34 cellular contexts compared by ENCODE assay signal in genomic region chr20:14957416-14957815, GRCh38.
"Had no signal": no experiment of that assay in that cellular context is flagged by ENCODE, and none has a peak within 500 bp of the region (broad histone marks: within the 10 kb centered on the region; RNA-seq: fewer than 3 reads in every experiment).

No MANE protein-coding gene starts in this region.

- H3K79me2 ChIP-seq: parathyroid adenoma had no signal

- H3K36me3 Mint-ChIP-seq: activated naive CD8-positive, alpha-beta T cell treated with anti-CD3 and anti-CD28 coated beads for 36 hours had no signal

- H3K4me1 ChIP-seq: adrenal gland, body of pancreas, colonic mucosa, heart left ventricle, left ventricle myocardium inferior, right atrium auricular region had no signal

- H3K9me3 Mint-ChIP-seq: activated naive CD4-positive, alpha-beta T cell treated with anti-CD3 and anti-CD28 coated beads for 36 hours; activated naive CD8-positive, alpha-beta T cell treated with anti-CD3 and anti-CD28 coated beads for 36 hours; nephron had no signal

- H3K4me1 Mint-ChIP-seq: activated naive CD8-positive, alpha-beta T cell treated with anti-CD3 and anti-CD28 coated beads for 36 hours had no signal

- H3K36me3 ChIP-seq: adrenal gland, colonic mucosa, heart left ventricle, left ventricle myocardium inferior, right atrium auricular region, spleen, transverse colon had no signal

- H3K27ac Mint-ChIP-seq: activated naive CD4-positive, alpha-beta T cell treated with anti-CD3 and anti-CD28 coated beads for 36 hours; activated naive CD8-positive, alpha-beta T cell treated with anti-CD3 and anti-CD28 coated beads for 36 hours; activated T-helper 1 cell treated with anti-CD3 and anti-CD28 coated beads, Interleukin-12 subunit alpha, Interleukin-12 subunit beta, Interleukin-2, Interleukin-4 antibody, amounts not matched to agents 30 ng/mL and 10 ng/mL and 1 ng/mL, durations not matched to agents 14 hours and 24 hours and 36 hours; effector memory CD8-positive, alpha-beta T cell; nephron; T-helper 1 cell treated with Interleukin-12 subunit alpha and Interleukin-12 subunit beta and Interleukin-4 antibody, amounts not matched to agents 30 μg/mL and 1 μg/mL, for 36 hours had no signal

- H3K27me3 Mint-ChIP-seq: activated naive CD8-positive, alpha-beta T cell treated with anti-CD3 and anti-CD28 coated beads for 36 hours; effector memory CD8-positive, alpha-beta T cell had no signal

- H3K4me3 ChIP-seq: adrenal gland, body of pancreas, colonic mucosa, dorsolateral prefrontal cortex, heart left ventricle, left ventricle myocardium inferior, lung, mucosa of descending colon, right atrium auricular region, spleen, transverse colon had no signal

- H3K27me3 ChIP-seq: adrenal gland, body of pancreas, colonic mucosa, dorsolateral prefrontal cortex, heart left ventricle, right atrium auricular region, spleen, transverse colon had no signal

- FAIRE-seq: endothelial cell of umbilical vein, islet of Langerhans, TTC549 had no signal

- DNase-seq: activated CD4-positive, alpha-beta T cell treated with anti-CD3 and anti-CD28 coated beads for 48 hours; activated CD4-positive, alpha-beta T cell treated with anti-CD3 and anti-CD28 coated beads, Interleukin-2, amount 50 U/mL, for 48 hours; activated CD8-positive, alpha-beta memory T cell treated with anti-CD3 and anti-CD28 coated beads for 24 hours; activated CD8-positive, alpha-beta memory T cell treated with anti-CD3 and anti-CD28 coated beads, Interleukin-2, amount 50 U/mL, for 4 hours; activated effector memory CD4-positive, alpha-beta T cell treated with anti-CD3 and anti-CD28 coated beads, Interleukin-2, amount 50 U/mL, for 16 hours; activated naive CD4-positive, alpha-beta T cell treated with anti-CD3 and anti-CD28 coated beads for 36 hours; activated naive CD8-positive, alpha-beta T cell treated with anti-CD3 and anti-CD28 coated beads for 36 hours; activated T-cell treated with anti-CD3 and anti-CD28 coated beads, Interleukin-2, amount 50 U/mL, for 1 hour; adrenal gland; aorta; body of pancreas; colonic mucosa; dorsolateral prefrontal cortex; effector memory CD8-positive, alpha-beta T cell; heart left ventricle; hypothalamus; left ventricle myocardium inferior; mucosa of descending colon; nucleus accumbens; spleen; stimulated activated naive CD4-positive, alpha-beta T cell treated with Interleukin-2 at 50 U/mL for 16 hours; T-helper 9 cell; transverse colon had no signal

- ATAC-seq: activated CD4-positive, CD25-positive, alpha-beta regulatory T cell treated with anti-CD3 and anti-CD28 coated beads, Interleukin-2, amount 50 U/mL, for 24 hours; body of pancreas; effector memory CD8-positive, alpha-beta T cell; heart left ventricle had no signal

- H3K9me3 ChIP-seq: adrenal gland, body of pancreas, colonic mucosa, heart left ventricle, left ventricle myocardium inferior, mucosa of descending colon, right atrium auricular region, transverse colon had no signal

- H2AFZ ChIP-seq: parathyroid adenoma had no signal

- H3K9ac ChIP-seq: parathyroid adenoma had no signal

- H3K4me3 Mint-ChIP-seq: activated naive CD4-positive, alpha-beta T cell treated with anti-CD3 and anti-CD28 coated beads for 36 hours; activated naive CD8-positive, alpha-beta T cell treated with anti-CD3 and anti-CD28 coated beads for 36 hours; activated T-helper 1 cell treated with anti-CD3 and anti-CD28 coated beads, Interleukin-12 subunit alpha, Interleukin-12 subunit beta, Interleukin-2, Interleukin-4 antibody, amounts not matched to agents 30 ng/mL and 10 ng/mL and 1 ng/mL, durations not matched to agents 14 hours and 24 hours and 36 hours; effector memory CD8-positive, alpha-beta T cell; nephron; T-helper 1 cell treated with Interleukin-12 subunit alpha and Interleukin-12 subunit beta and Interleukin-4 antibody, amounts not matched to agents 30 μg/mL and 1 μg/mL, for 36 hours had no signal

- H3K27ac ChIP-seq: adrenal gland, body of pancreas, colonic mucosa, dorsolateral prefrontal cortex, heart left ventricle, left ventricle myocardium inferior, parathyroid adenoma, right atrium auricular region, spleen, transverse colon, VCaP had no signal
